Comparison of ENCODE assay signal across 30 cellular contexts in genomic region chr2:36184848-36185247, GRCh38.
"Had no signal": no experiment of that assay in that cellular context is flagged by ENCODE, and none has a peak within 500 bp of the region (broad histone marks: within the 10 kb centered on the region; RNA-seq: fewer than 3 reads in every experiment).

No MANE protein-coding gene starts in this region.

- H3K36me3 Mint-ChIP-seq: naive thymus-derived CD4-positive, alpha-beta T cell; natural killer cell; neural progenitor cell; stimulated activated effector memory CD8-positive, alpha-beta T cell treated with anti-CD3 and anti-CD28 coated beads, Interleukin-12 subunit alpha, Interleukin-12 subunit beta, amount 100 ng/mL, for 72 hours; stimulated activated naive B cell treated with anti-CD40 and anti-IgM and Interleukin-4, amounts not matched to agents 10 μg/mL and 1 μg/mL and 100 μg/mL, for 72 hours had no signal

- H3K27ac Mint-ChIP-seq: naive thymus-derived CD4-positive, alpha-beta T cell; natural killer cell; nephron; neural progenitor cell; progenitor cell of endocrine pancreas; stimulated activated effector memory CD8-positive, alpha-beta T cell treated with anti-CD3 and anti-CD28 coated beads, Interleukin-12 subunit alpha, Interleukin-12 subunit beta, amount 100 ng/mL, for 72 hours; stimulated activated naive B cell treated with anti-CD40 and anti-IgM and Interleukin-4, amounts not matched to agents 10 μg/mL and 1 μg/mL and 100 μg/mL, for 72 hours; stimulated activated naive CD8-positive, alpha-beta T cell treated with anti-CD3 and anti-CD28 coated beads, Interleukin-15, Interleukin-2, amounts not matched to agents 100 ng/mL and 50 ng/mL, for 24 hours had no signal

- H3K4me1 ChIP-seq: neural progenitor cell, parathyroid adenoma, psoas muscle, right lobe of liver, sigmoid colon, spleen, thyroid gland, tibial nerve, upper lobe of left lung, vagina had no signal

- DNase-seq: naive thymus-derived CD4-positive, alpha-beta T cell; natural killer cell; occipital lobe; ovary; posterior cingulate gyrus; psoas muscle; right cardiac atrium; right lobe of liver; sigmoid colon; spleen; stimulated activated CD4-positive, alpha-beta T cell treated with anti-CD3 and anti-CD28 coated beads, Interleukin-12 subunit alpha, Interleukin-12 subunit beta, amount 100 ng/mL, for 4 hours; stimulated activated CD4-positive, alpha-beta T cell treated with anti-CD3 and anti-CD28 coated beads, Interleukin-1b, Interleukin-23, amount 100 ng/mL, for 48 hours; stimulated activated CD4-positive, alpha-beta T cell treated with anti-CD3 and anti-CD28 coated beads, Interleukin-4, amount 100 ng/mL, for 1 hour; stimulated activated CD4-positive, alpha-beta T cell treated with anti-CD3 and anti-CD28 coated beads, Interleukin-4, amount 100 ng/mL, for 4 hours; stimulated activated naive B cell treated with anti-CD40 and anti-IgM and Interleukin-4, amounts not matched to agents 10 μg/mL and 1 μg/mL and 100 μg/mL, for 72 hours; stimulated activated naive CD4-positive, alpha-beta T cell treated with Interleukin-2 at 50 U/mL for 16 hours; thyroid gland; trophoblast cell; upper lobe of left lung had no signal

- H3K4me1 Mint-ChIP-seq: naive thymus-derived CD4-positive, alpha-beta T cell; nephron; neural progenitor cell; stimulated activated effector memory CD8-positive, alpha-beta T cell treated with anti-CD3 and anti-CD28 coated beads, Interleukin-12 subunit alpha, Interleukin-12 subunit beta, amount 100 ng/mL, for 72 hours; stimulated activated naive B cell treated with anti-CD40 and anti-IgM and Interleukin-4, amounts not matched to agents 10 μg/mL and 1 μg/mL and 100 μg/mL, for 72 hours had no signal

- H3K9me3 ChIP-seq: ovary, psoas muscle, right lobe of liver, sigmoid colon, spleen, stomach, thoracic aorta, thyroid gland, tibial nerve, vagina had no signal

- H3K27me3 ChIP-seq: neural progenitor cell, ovary, right lobe of liver, sigmoid colon, spleen, stomach, thyroid gland, tibial nerve, upper lobe of left lung, vagina had no signal

- H3K36me3 ChIP-seq: neural progenitor cell, ovary, right lobe of liver, sigmoid colon, spleen, stomach, thoracic aorta, thyroid gland, tibial nerve, upper lobe of left lung, vagina had no signal

- H3K27ac ChIP-seq: neural progenitor cell, ovary, parathyroid adenoma, psoas muscle, right lobe of liver, sigmoid colon, spleen, stomach, thoracic aorta, thyroid gland, tibial nerve, upper lobe of left lung, vagina had no signal

- ATAC-seq: naive thymus-derived CD4-positive, alpha-beta T cell; natural killer cell; psoas muscle; right cardiac atrium; right lobe of liver; stimulated activated effector memory CD8-positive, alpha-beta T cell treated with anti-CD3 and anti-CD28 coated beads, Interleukin-12 subunit alpha, Interleukin-12 subunit beta, amount 100 ng/mL, for 72 hours; stimulated activated naive B cell treated with anti-CD40 and anti-IgM and Interleukin-4, amounts not matched to agents 10 μg/mL and 1 μg/mL and 100 μg/mL, for 72 hours had no signal

- H3K4me3 ChIP-seq: neural progenitor cell, ovary, psoas muscle, right lobe of liver, sigmoid colon, smooth muscle cell, spleen, stomach, thoracic aorta, thyroid gland, tibial nerve, upper lobe of left lung, vagina had no signal

- H3K27me3 Mint-ChIP-seq: progenitor cell of endocrine pancreas; stimulated activated naive B cell treated with anti-CD40 and anti-IgM and Interleukin-4, amounts not matched to agents 10 μg/mL and 1 μg/mL and 100 μg/mL, for 72 hours; stimulated activated naive CD8-positive, alpha-beta T cell treated with anti-CD3 and anti-CD28 coated beads, Interleukin-15, Interleukin-2, amounts not matched to agents 100 ng/mL and 50 ng/mL, for 24 hours had no signal

- H3K4me3 Mint-ChIP-seq: naive thymus-derived CD4-positive, alpha-beta T cell; natural killer cell; nephron; neural progenitor cell; stimulated activated effector memory CD8-positive, alpha-beta T cell treated with anti-CD3 and anti-CD28 coated beads, Interleukin-12 subunit alpha, Interleukin-12 subunit beta, amount 100 ng/mL, for 72 hours; stimulated activated naive B cell treated with anti-CD40 and anti-IgM and Interleukin-4, amounts not matched to agents 10 μg/mL and 1 μg/mL and 100 μg/mL, for 72 hours; stimulated activated naive CD8-positive, alpha-beta T cell treated with anti-CD3 and anti-CD28 coated beads, Interleukin-15, Interleukin-2, amounts not matched to agents 100 ng/mL and 50 ng/mL, for 24 hours had no signal
